In genomic region chr5:141960018-141960417, GRCh38 we compare ENCODE assay signal across 8 cellular contexts. TPM values are rescaled to one million over a fixed set of nuclear protein-coding genes. Genes with fewer than 3 reads are reported as not detected.
DNase-seq lines count a peak whose midpoint lies in the region; ATAC-seq and TF ChIP-seq lines count a peak whose summit lies in the region.

No MANE protein-coding gene starts in this region.

- TF ChIP-seq CTCF in heart left ventricle (IDR thresholded peaks at IDR 0.05) (peak in 10 of 12 donors; percentile 9 to 44 (median 18)), WI38 (IDR thresholded peaks at IDR 0.05; ENCODE audit: low read depth, low read length) (0 out of 2 replicates have a peak, but pooled peaks have one; percentile 30), fibroblast of pulmonary artery (IDR thresholded peaks at IDR 0.05; ENCODE audit: low read length, missing control alignments) (peak; percentile 26)

- no peak for ATAC-seq in heart left ventricle

- no peaks in the 10 kb centered on the region for H3K27me3 ChIP-seq in heart left ventricle
- H3K27me3 ChIP-seq in subcutaneous abdominal adipose tissue (ENCODE audit: control insufficient read depth in 5 of 5, insufficient read depth in 4 of 5, low read length in 5 of 5): peaks cover 0 to 9% (median 0%) of the 10 kb centered on the region in 5 donors

- 51 to 54% (median 53%) methylated on average over 10 of the region's 10 CpGs for WGBS in heart left ventricle, 4 donors

- H3K27ac ChIP-seq in heart left ventricle: peak overlapping the region in 8 of 12 donors; percentile 25 to 91 (median 76)
- peak overlapping the region; percentile 61 for H3K27ac ChIP-seq in subcutaneous abdominal adipose tissue (ENCODE audit: low read depth, low read length)

- H3K9me3 ChIP-seq in heart left ventricle (no peaks in the 10 kb centered on the region), subcutaneous abdominal adipose tissue (ENCODE audit: control insufficient read depth in 5 of 5, low read length in 5 of 5) (no peaks in the 10 kb centered on the region)

- no peak overlapping the region for H3K9ac ChIP-seq in subcutaneous abdominal adipose tissue (ENCODE audit: low read length in 5 of 5)

- H3K36me3 ChIP-seq in heart left ventricle: no peaks in the 10 kb centered on the region
- H3K36me3 ChIP-seq in subcutaneous abdominal adipose tissue (ENCODE audit: control insufficient read depth in 5 of 5, insufficient read depth in 5 of 5, low read length in 5 of 5): peaks cover 0 to 2% (median 0%) of the 10 kb centered on the region in 5 donors

- H3K4me1 ChIP-seq in heart left ventricle (peaks cover 0 to 61% (median 32%) of the 10 kb centered on the region in 12 donors), subcutaneous abdominal adipose tissue (ENCODE audit: control insufficient read depth in 5 of 5, insufficient read depth in 5 of 5, low read length in 5 of 5) (peaks cover 5 to 63% (median 47%) of the 10 kb centered on the region in 5 donors)

- intact Hi-C loops in heart left ventricle (cut with DNase I) (loop anchor here in 9 of 10 donors (1.0 to 5.0 kb wide), 6 partner anchors 38 to 269 kb away; partner anchors contain the start of gene DELE1 (in 1 of the 9)), cardiac septum (cut with DNase I) (loop anchor here (1.0 to 2.0 kb wide), 3 partner anchors 31 to 268 kb away; no protein-coding TSS in a partner anchor)

- DNase-seq in heart left ventricle: peak in 3 of 5 donors; percentile 31 to 65 (median 46)
- DNase-seq in cardiac septum (ENCODE audit: low spot score): no peak
- no peak for DNase-seq in fibroblast of pulmonary artery (ENCODE audit: low read depth)
- no peak for DNase-seq in NCI-H146 (lab: John Stamatoyannopoulos, UW)
- DNase-seq in SW 1271 (lab: John Stamatoyannopoulos, UW): no peak
- DNase-seq in NCI-H1694 (lab: John Stamatoyannopoulos, UW): no peak

- no peak for TF ChIP-seq POLR2A in heart left ventricle (IDR thresholded peaks at IDR 0.05)

- H3K4me3 ChIP-seq in heart left ventricle (no peak overlapping the region), WI38 (ENCODE audit: low read depth, low read length) (no peak overlapping the region), fibroblast of pulmonary artery (replicated peaks; ENCODE audit: low read depth, low read length) (no peak overlapping the region), subcutaneous abdominal adipose tissue (ENCODE audit: low read depth in 1 of 5, low read length in 5 of 5) (no peak overlapping the region)

RNA-seq across cellular contexts. Expression of gene PCDH12, which starts 2.0 kb away (rescaled TPM):
- total RNA-seq in heart left ventricle (10 to 100 TPM in 6 of 9 donors, 1 to 10 TPM in 3; 5.0 to 23.9 (median 11.2) TPM), cardiac septum (4.9 TPM)
- polyA plus RNA-seq in heart left ventricle: 1 to 10 TPM; 2.9 to 5.7 TPM

RNA-seq across cellular contexts. Expression of gene RNF14, which starts 8.9 kb away (rescaled TPM):
- 100 to 1,000 TPM in 5 of 9 donors, 10 to 100 TPM in 4; 88.5 to 131 (median 103) TPM for total RNA-seq in heart left ventricle
- 100 to 1,000 TPM in 1 of 2 donors, 10 to 100 TPM in 1; 21.3 to 105 TPM for polyA plus RNA-seq in heart left ventricle
- 104 TPM for total RNA-seq in cardiac septum

RNA-seq across cellular contexts. Expression of gene DELE1, which starts 36.3 kb away (rescaled TPM):
- total RNA-seq in heart left ventricle (100 to 1,000 TPM in 4 of 9 donors, 10 to 100 TPM in 5; 63.1 to 174 (median 96.0) TPM), cardiac septum (115 TPM)
- polyA plus RNA-seq in heart left ventricle: 10 to 100 TPM; 56.8 to 59.1 TPM

RNA-seq across cellular contexts. Expression of gene GNPDA1, which starts 52.8 kb away (rescaled TPM):
- total RNA-seq in heart left ventricle: 10 to 100 TPM; 14.1 to 43.0 (median 26.1) TPM
- polyA plus RNA-seq in heart left ventricle: 10 to 100 TPM; 13.6 to 16.1 TPM
- total RNA-seq in cardiac septum: 17.3 TPM

Comparison
In these comparisons a context has a peak if more than half of its experiments do, and no peak if none do; other contexts are left out.
1. DNase-seq: peak in heart left ventricle (3 of 5); none in cardiac septum (single experiment), fibroblast of pulmonary artery (single experiment), NCI-H146 (single experiment), SW 1271 (0 of 2) and NCI-H1694 (single experiment).
2. Peak in every context shown above with its lines, with median percentiles within 50 percentile points of each other: CTCF ChIP-seq.